In genomic region chr6:103154779-103155572, GRCh38 we compare ENCODE assay signal across 24 cellular contexts.
"Had no signal": no experiment of that assay in that cellular context is flagged by ENCODE, and none has a peak within 500 bp of the region (broad histone marks: within the 10 kb centered on the region; RNA-seq: fewer than 3 reads in every experiment).

No MANE protein-coding gene starts in this region.

- H3K4me3 Mint-ChIP-seq: activated CD4-positive, alpha-beta memory T cell treated with anti-CD3 and anti-CD28 coated beads, Interleukin-2, amount 10 ng/mL, durations not matched to agents 7 days and 5 days; activated CD4-positive, alpha-beta T cell treated with anti-CD3 and anti-CD28 coated beads for 36 hours; activated naive CD8-positive, alpha-beta T cell treated with anti-CD3 and anti-CD28 coated beads, Interleukin-2, amount 10 ng/mL, durations not matched to agents 7 days and 5 days; activated T-helper 17 cell treated with anti-CD3 and anti-CD28 coated beads, Interleukin-2, amount 50 U/mL, for 72 hours had no signal

- H3K27me3 Mint-ChIP-seq: activated CD4-positive, alpha-beta memory T cell treated with anti-CD3 and anti-CD28 coated beads, Interleukin-2, amount 10 ng/mL, durations not matched to agents 7 days and 5 days; activated CD4-positive, alpha-beta T cell treated with anti-CD3 and anti-CD28 coated beads for 36 hours; activated naive CD8-positive, alpha-beta T cell treated with anti-CD3 and anti-CD28 coated beads, Interleukin-2, amount 10 ng/mL, durations not matched to agents 7 days and 5 days; activated T-helper 17 cell treated with anti-CD3 and anti-CD28 coated beads, Interleukin-2, amount 50 U/mL, for 72 hours had no signal

- H3K36me3 Mint-ChIP-seq: activated naive CD8-positive, alpha-beta T cell treated with anti-CD3 and anti-CD28 coated beads, Interleukin-2, amount 10 ng/mL, durations not matched to agents 7 days and 5 days had no signal

- H3K4me1 ChIP-seq: adrenal gland had no signal

- H3K9me3 Mint-ChIP-seq: activated naive CD8-positive, alpha-beta T cell treated with anti-CD3 and anti-CD28 coated beads, Interleukin-2, amount 10 ng/mL, durations not matched to agents 7 days and 5 days; activated T-helper 17 cell treated with anti-CD3 and anti-CD28 coated beads, Interleukin-2, amount 50 U/mL, for 72 hours had no signal

- H3K4me3 ChIP-seq: adrenal gland had no signal

- H3K27me3 ChIP-seq: adrenal gland had no signal

- ATAC-seq: activated CD4-positive, alpha-beta T cell treated with anti-CD3 and anti-CD28 coated beads for 36 hours; activated T-helper 17 cell treated with anti-CD3 and anti-CD28 coated beads, Interleukin-2, amount 50 U/mL, for 72 hours had no signal

- FAIRE-seq: RCC 7860 had no signal

- H3K27ac ChIP-seq: adrenal gland, WERI-Rb-1 had no signal

- H3K4me1 Mint-ChIP-seq: activated CD4-positive, alpha-beta memory T cell treated with anti-CD3 and anti-CD28 coated beads, Interleukin-2, amount 10 ng/mL, durations not matched to agents 7 days and 5 days; activated CD4-positive, alpha-beta T cell treated with anti-CD3 and anti-CD28 coated beads for 36 hours; activated naive CD8-positive, alpha-beta T cell treated with anti-CD3 and anti-CD28 coated beads, Interleukin-2, amount 10 ng/mL, durations not matched to agents 7 days and 5 days; activated T-helper 17 cell treated with anti-CD3 and anti-CD28 coated beads, Interleukin-2, amount 50 U/mL, for 72 hours had no signal

- H3K36me3 ChIP-seq: adrenal gland, WERI-Rb-1 had no signal

- H3K27ac Mint-ChIP-seq: activated CD4-positive, alpha-beta memory T cell treated with anti-CD3 and anti-CD28 coated beads, Interleukin-2, amount 10 ng/mL, durations not matched to agents 7 days and 5 days; activated CD4-positive, alpha-beta T cell treated with anti-CD3 and anti-CD28 coated beads for 36 hours; activated naive CD8-positive, alpha-beta T cell treated with anti-CD3 and anti-CD28 coated beads, Interleukin-2, amount 10 ng/mL, durations not matched to agents 7 days and 5 days; activated T-helper 17 cell treated with anti-CD3 and anti-CD28 coated beads, Interleukin-2, amount 50 U/mL, for 72 hours had no signal

- DNase-seq: activated CD4-positive, alpha-beta memory T cell treated with anti-CD3 and anti-CD28 coated beads, Interleukin-2, amount 10 ng/mL, durations not matched to agents 7 days and 5 days; activated CD4-positive, alpha-beta T cell treated with anti-CD3 and anti-CD28 coated beads for 36 hours; activated CD4-positive, alpha-beta T cell treated with anti-CD3 and anti-CD28 coated beads, Interleukin-2, amount 50 U/mL, for 1 hour; activated naive CD4-positive, alpha-beta T cell treated with anti-CD3 and anti-CD28 coated beads, Interleukin-2, amount 50 U/mL, for 16 hours; activated naive CD8-positive, alpha-beta T cell treated with anti-CD3 and anti-CD28 coated beads, Interleukin-2, amount 10 ng/mL, durations not matched to agents 7 days and 5 days; activated T-cell treated with anti-CD3 and anti-CD28 coated beads for 4 hours; activated T-cell treated with anti-CD3 and anti-CD28 coated beads, Interleukin-2, amount 50 U/mL, for 48 hours; adrenal gland; anterior cingulate cortex; KG1; NCI-H1092; NCI-H1417; NCI-H1930; NCI-H2107; NCI-H2171 treated with DMSO at 0.1 percent for 48 hours; NCI-H226; NCI-H82; NK-92 treated with Interleukin-12 subunit alpha and Interleukin-12 subunit beta, amount 100 ng/mL, for 24 hours; OCI-M1; SHP77 treated with DMSO at 0.1 percent for 48 hours; T-helper 1 cell; WERI-Rb-1 had no signal
